Comparison of ENCODE assay signal across 8 cellular contexts in genomic region chr3:50336452-50337174, GRCh38. TPM values are rescaled to one million over a fixed set of nuclear protein-coding genes. Genes with fewer than 3 reads are reported as not detected.
A peak's percentile ranks its signal among the peaks of the same experiment; 100 is the strongest.
DNase-seq lines count a peak whose midpoint lies in the region; ATAC-seq and TF ChIP-seq lines count a peak whose summit lies in the region.

No MANE protein-coding gene starts in this region.

- H3K9ac ChIP-seq in skeletal muscle tissue (ENCODE audit: low read depth in 1 of 3, low read length in 3 of 3): peak overlapping the region; percentile 88 to 98 (median 95)

- intact Hi-C loops in right cardiac atrium (cut with DNase I): no loop called here

- no peak for TF ChIP-seq CTCF in AG04449 (IDR thresholded peaks at IDR 0.05; ENCODE audit: insufficient read depth, low read length, missing control alignments)

- H3K36me3 ChIP-seq in skeletal muscle tissue (ENCODE audit: control insufficient read depth in 3 of 3, insufficient read depth in 3 of 3, low read length in 3 of 3): peaks cover 4 to 13% (median 8%) of the 10 kb centered on the region in 3 donors

- peak overlapping the region; percentile 77 for H3K27ac ChIP-seq in right cardiac atrium (ENCODE audit: low read length)
- peak overlapping the region; percentile 99 for H3K27ac ChIP-seq in skeletal muscle tissue (ENCODE audit: low read depth, low read length)

- no peaks in the 10 kb centered on the region for H3K27me3 ChIP-seq in right cardiac atrium (ENCODE audit: control insufficient read depth, insufficient read depth)
- H3K27me3 ChIP-seq in skeletal muscle tissue (ENCODE audit: control insufficient read depth in 3 of 3, insufficient read depth in 3 of 3, low read length in 3 of 3): peaks cover 0 to 5% (median 0%) of the 10 kb centered on the region in 3 donors

- H3K9me3 ChIP-seq in right cardiac atrium (ENCODE audit: control insufficient read depth, low read length): no peaks in the 10 kb centered on the region
- H3K9me3 ChIP-seq in skeletal muscle tissue (ENCODE audit: control insufficient read depth in 3 of 3, low read length in 3 of 3): no peaks in the 10 kb centered on the region

- CTCF ChIA-PET in AG04449 (lab: Yijun Ruan, JAX): interaction anchor here (0.8 to 4.9 kb wide), 11 partner anchors 9 to 213 kb away, joined by 3 to 46 read pairs (median 4); partner anchors contain the start of genes CYB561D2, HYAL2, NPRL2 and TUSC2

- H3K4me3 ChIP-seq in AG04449 (ENCODE audit: low read depth, low read length) (peak overlapping the region; percentile 92), right cardiac atrium (ENCODE audit: low read length) (peak overlapping the region; percentile 74), skeletal muscle tissue (ENCODE audit: low read length in 3 of 3) (peak overlapping the region; percentile 78 to 91 (median 89))

- under 1% methylated on average over 31 of the region's 31 CpGs for WGBS in right cardiac atrium

- H3K4me1 ChIP-seq in right cardiac atrium (ENCODE audit: control insufficient read depth, insufficient read depth, low read length): no peaks in the 10 kb centered on the region
- H3K4me1 ChIP-seq in skeletal muscle tissue (ENCODE audit: control insufficient read depth in 3 of 3, insufficient read depth in 3 of 3, low read length in 3 of 3): peaks cover 57 to 80% (median 63%) of the 10 kb centered on the region in 3 donors

- DNase-seq in AG04449 (ENCODE audit: low read depth, low spot score) (no peak), right cardiac atrium (no peak), OCI-M2 (lab: John Stamatoyannopoulos, UW; ENCODE audit: unreplicated experiment) (no peak)
- peak; percentile 56 for DNase-seq in activated CD4-positive, alpha-beta T cell treated with anti-CD3 and anti-CD28 coated beads, Interleukin-2, amount 50 U/mL, for 1 hour
- no peak for DNase-seq in stimulated activated CD4-positive, alpha-beta T cell treated with anti-CD3 and anti-CD28 coated beads, Interleukin-2, amount 100 ng/mL, for 24 hours

- peak; percentile 42 for ATAC-seq in GM18909 (IDR thresholded peaks at IDR 0.05; ENCODE audit: poor library complexity, unreplicated experiment)
- peak; percentile 27 for ATAC-seq in HG03135 (IDR thresholded peaks at IDR 0.05; ENCODE audit: unreplicated experiment)
- ATAC-seq in right cardiac atrium: no peak

- POLR2A ChIA-PET in AG04449 (lab: Yijun Ruan, JAX): interaction anchor here (0.6 to 1.9 kb wide), 9 partner anchors 8 to 1818 kb away, joined by 3 to 31 read pairs (median 3); partner anchors contain the start of genes CYB561D2, DCAF1, HYAL3 and NAA80

RNA-seq across cellular contexts. Expression of gene RASSF1, which starts 4.0 kb away (rescaled TPM):
- total RNA-seq in right cardiac atrium (10 to 100 TPM; 15.6 to 19.1 (median 15.8) TPM), skeletal muscle tissue (17.7 TPM)
- polyA plus RNA-seq in right cardiac atrium: 20.4 TPM

RNA-seq across cellular contexts. Expression of gene TUSC2, which starts 8.6 kb away (rescaled TPM):
- 10 to 100 TPM; 28.9 to 33.0 (median 30.0) TPM for total RNA-seq in right cardiac atrium
- polyA plus RNA-seq in right cardiac atrium: 34.9 TPM
- total RNA-seq in skeletal muscle tissue: 7.8 TPM

RNA-seq across cellular contexts. Expression of gene ZMYND10, which starts 8.9 kb away (rescaled TPM):
- total RNA-seq in right cardiac atrium (under 1 TPM; 0.20 to 0.40 (median 0.29) TPM), skeletal muscle tissue (0.52 TPM)
- polyA plus RNA-seq in right cardiac atrium: 0.25 TPM

RNA-seq across cellular contexts. Expression of gene NPRL2, which starts 14.0 kb away (rescaled TPM):
- 10 to 100 TPM; 18.4 to 24.3 (median 19.3) TPM for total RNA-seq in right cardiac atrium
- 16.7 TPM for polyA plus RNA-seq in right cardiac atrium
- total RNA-seq in skeletal muscle tissue: 15.7 TPM

RNA-seq across cellular contexts. Expression of gene CYB561D2, which starts 14.0 kb away (rescaled TPM):
- total RNA-seq in right cardiac atrium: 10 to 100 TPM in 2 of 4 donors, 1 to 10 TPM in 2; 8.5 to 11.1 (median 10.4) TPM
- 10.8 TPM for polyA plus RNA-seq in right cardiac atrium
- total RNA-seq in skeletal muscle tissue: 14.1 TPM

Comparison
In these comparisons a context has a peak if more than half of its experiments do, and no peak if none do; other contexts are left out.
1. ATAC-seq: peak in GM18909 (single experiment) and HG03135 (single experiment); none in right cardiac atrium (0 of 2).
2. Peak in every context shown above with its lines, with median percentiles within 50 percentile points of each other: H3K4me3 ChIP-seq.